8 cellular contexts compared by ENCODE assay signal in genomic region chr3:62873672-62874397, GRCh38. TPM values are rescaled to one million over a fixed set of nuclear protein-coding genes. Genes with fewer than 3 reads are reported as not detected.
DNase-seq lines count a peak whose midpoint lies in the region; ATAC-seq and TF ChIP-seq lines count a peak whose summit lies in the region.

No MANE protein-coding gene starts in this region.

- ATAC-seq in Right ventricle myocardium superior (ENCODE audit: poor library complexity) (peak; percentile 86), HG02678 (IDR thresholded peaks at IDR 0.05; ENCODE audit: unreplicated experiment) (no peak), GM18517 (IDR thresholded peaks at IDR 0.05; ENCODE audit: unreplicated experiment) (no peak)

- intact Hi-C loops in Right ventricle myocardium superior (cut with DNase I), result no loop called here

- TF ChIP-seq CTCF in BE2C (IDR thresholded peaks at IDR 0.05; ENCODE audit: low read depth, low read length) (peak; percentile 66), parathyroid adenoma (IDR thresholded peaks at IDR 0.05) (peak; percentile 56)

- H3K27me3 ChIP-seq in BE2C (peaks cover 4% of the 10 kb centered on the region), parathyroid adenoma (ENCODE audit: control insufficient read depth, insufficient read depth, low read length) (no peaks in the 10 kb centered on the region)

- H3K4me3 ChIP-seq in BE2C (ENCODE audit: low read depth, low read length) (peak overlapping the region; percentile 80), parathyroid adenoma (ENCODE audit: low read depth, low read length) (peak overlapping the region; percentile 51)

- peak overlapping the region; percentile 84 for H2AFZ ChIP-seq in parathyroid adenoma

- H3K36me3 ChIP-seq in BE2C (no peaks in the 10 kb centered on the region), parathyroid adenoma (ENCODE audit: control insufficient read depth, insufficient read depth, low read length) (no peaks in the 10 kb centered on the region)

- H3K9me3 ChIP-seq in BE2C (no peaks in the 10 kb centered on the region), parathyroid adenoma (ENCODE audit: control insufficient read depth, low read length) (no peaks in the 10 kb centered on the region)

- H3K79me2 ChIP-seq in parathyroid adenoma, result peaks cover 3% of the 10 kb centered on the region

- in situ Hi-C loops in SK-MEL-5 (cut with HindIII; ENCODE audit: low pct_unique_long_range_greater_than_20kb, low sequenced_read_pairs), result no loop called here

- peak overlapping the region; percentile 87 for H3K9ac ChIP-seq in parathyroid adenoma

- H3K4me1 ChIP-seq in BE2C (peaks cover 3% of the 10 kb centered on the region; the same call in 1 of the 2 replicates), parathyroid adenoma (peaks cover 7% of the 10 kb centered on the region)

- H3K27ac ChIP-seq in parathyroid adenoma, result peak overlapping the region; percentile 92

- H3K4me2 ChIP-seq in parathyroid adenoma (ENCODE audit: low read length), result peak overlapping the region; percentile 86

- DNase-seq in BE2C, result peak; percentile 80
- peak; percentile 9 for DNase-seq in HK-2 (ENCODE audit: unreplicated experiment)
- peak; percentile 57 for DNase-seq in SK-MEL-5 (ENCODE audit: low read depth, low spot score)
- peak; percentile 71 for DNase-seq in Right ventricle myocardium superior
- no peak for DNase-seq in kidney glomerular epithelial cell (lab: John Stamatoyannopoulos, UW)

RNA-seq across cellular contexts. Expression of gene CADPS, which starts 1.4 kb away (rescaled TPM):
- 9.0 TPM for polyA plus RNA-seq in BE2C (2012; ENCODE audit: insufficient read depth, insufficient read length, low read depth)
- not detected in 2 replicates for total RNA-seq in SK-MEL-5 (2014; rRNA removed; shearing (Covaris generic))
- polyA plus RNA-seq in SK-MEL-5 (2015; cell fraction: cytosol; rRNA removed), result 0.04 and 0.08 TPM in 2 replicates
- polyA plus RNA-seq in SK-MEL-5 (2015; cell fraction: nucleus; rRNA removed), result not detected in 2 replicates
- total RNA-seq in Right ventricle myocardium superior, result 11.3 TPM

Comparison
In these comparisons a context has a peak if more than half of its experiments do, and no peak if none do; other contexts are left out.
1. RNA of gene CADPS, which starts 1.4 kb away (total RNA-seq): 11.3 TPM in Right ventricle myocardium superior (single experiment); not detected in SK-MEL-5; every median in the first group is over 10 times any median in the second.